ENCODE assay signal across 1 cellular context in genomic region chr9:109150925-109151547, GRCh38.
TF ChIP-seq lines count a peak whose summit lies in the region.

No MANE protein-coding gene starts in this region.

TF ChIP-seq in HepG2, 621 proteins besides CTCF, POLR2A, EP300 and RAD21:
- TF ChIP-seq CEBPG (CRISPR knock-in tag; IDR thresholded peaks at IDR 0.05) (peak; percentile 23; the same call in 1 of the 2 replicates), ZFAT (CRISPR knock-in tag; conservative IDR thresholded peaks at IDR 0.05) (no peak)
TF ChIP-seq in HepG2: peak in this region for 1.
